8 cellular contexts compared by ENCODE assay signal in the genomic region with DNA sequence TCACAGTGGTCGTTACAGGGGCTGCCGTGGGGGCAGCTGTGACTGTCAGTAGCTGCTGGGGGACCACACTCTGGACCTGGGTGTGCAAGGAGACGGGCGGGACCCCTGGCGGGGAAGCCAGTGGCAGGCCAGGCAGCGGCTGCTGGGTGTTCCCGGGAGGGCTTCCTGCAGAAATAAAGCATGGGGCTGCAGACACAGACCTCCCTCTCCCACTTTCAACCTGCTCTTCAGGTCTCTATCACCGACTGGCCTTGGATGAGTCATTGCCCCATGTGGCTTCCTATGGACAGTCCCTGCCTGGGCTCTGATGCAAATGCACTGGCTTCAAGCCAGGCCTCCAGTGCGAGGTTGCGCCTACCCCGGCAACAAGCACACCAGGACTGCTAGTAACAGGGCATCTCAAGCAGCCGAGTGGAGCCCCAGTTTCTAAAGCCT. TPM values are rescaled to one million over a fixed set of nuclear protein-coding genes. Genes with fewer than 3 reads are reported as not detected.
DNase-seq lines count a peak whose midpoint lies in the region; ATAC-seq, FAIRE-seq and TF ChIP-seq lines count a peak whose summit lies in the region.

No MANE protein-coding gene starts in this region.

- peak; percentile 98 for FAIRE-seq in K562 (lab: Jason Lieb, UNC)

- H3K27me3 ChIP-seq in K562 (ENCODE audit: control insufficient read depth in 2 of 2, insufficient read depth in 2 of 2, low read length in 2 of 2), result no peaks in the 10 kb centered on the region

- CTCF ChIA-PET in K562 (lab: Yijun Ruan, JAX; ENCODE audit: low intra/inter-chr PET ratio), result no interaction called here

- no TSS peak for BruUV-seq in K562 (replicated peaks; lab: Mats Ljungman, UMichigan)

- no peak for TF ChIP-seq POLR2A in K562 (conservative IDR thresholded peaks at IDR 0.05)

- POLR2A ChIA-PET in K562 (lab: Yijun Ruan, JAX), result interaction anchor here (0.6 to 1.5 kb wide), 3 partner anchors 11 to 18 kb away, joined by 3 to 8 read pairs (median 3); no protein-coding TSS in a partner anchor

- peak overlapping the region in 1 of 2 experiments; percentile 92; a peak in 2 of 4 replicates for H3K9ac ChIP-seq in K562 (ENCODE audit: insufficient read depth in 1 of 2, low read depth in 2 of 2, low read length in 2 of 2)

- peaks cover 72% of the 10 kb centered on the region for H3K79me2 ChIP-seq in K562 (ENCODE audit: control insufficient read depth, insufficient read depth, low read length)

- H3K9me1 ChIP-seq in K562 (ENCODE audit: control insufficient read depth, insufficient read depth, low read length), result peaks cover 4% of the 10 kb centered on the region

- no peak for TF ChIP-seq CTCF in K562 (IDR thresholded peaks at IDR 0.05 in 2 of 3, conservative IDR thresholded peaks at IDR 0.05 in 1 of 3; ENCODE audit: insufficient read depth in 2 of 3, low read depth in 1 of 3, low read length in 3 of 3)

- 35% methylated on average over 4 of the region's 12 CpGs for WGBS in K562 (ENCODE audit: insufficient coverage, low coverage, missing lambda C conversion rate)

- no peaks in the 10 kb centered on the region for H3K9me3 ChIP-seq in K562 (replicated peaks; ENCODE audit: control insufficient read depth, insufficient read depth, low read depth, low read length)

- intact Hi-C loops in K562 (cut with micrococcal nuclease), result no loop called here

- H2AFZ ChIP-seq in K562 (ENCODE audit: low read depth, low read length), result no peak overlapping the region

- peak; percentile 55 for ATAC-seq in HG03108 (IDR thresholded peaks at IDR 0.05; ENCODE audit: unreplicated experiment)
- peak; percentile 58 for ATAC-seq in K562
- peak; percentile 25 for ATAC-seq in left lobe of liver
- no peak for ATAC-seq in HG03097 (IDR thresholded peaks at IDR 0.05; ENCODE audit: low FRiP score, unreplicated experiment)

- in situ Hi-C loops in K562 (cut with MboI), result loop anchor here (5.0 kb wide), 1 partner anchor 38 kb away; no protein-coding TSS in a partner anchor

- H3K36me3 ChIP-seq in K562 (ENCODE audit: control insufficient read depth, insufficient read depth, low read length), result peaks cover 83% of the 10 kb centered on the region; the same call in 2 of the 3 replicates

- H3K4me2 ChIP-seq in K562 (ENCODE audit: insufficient read depth, low read length), result no peak overlapping the region

- no peak overlapping the region for H3K4me3 ChIP-seq in K562

- H3K4me1 ChIP-seq in K562 (replicated peaks in 1 of 2; ENCODE audit: control insufficient read depth in 2 of 2, insufficient read depth in 2 of 2, low read length in 2 of 2), result peaks cover 56 to 89% of the 10 kb centered on the region in 2 experiments

- peak overlapping the region; percentile 45; the same call in 2 of the 3 replicates for H3K27ac ChIP-seq in K562 (ENCODE audit: extremely low read depth, low read depth, low read length)

- no peak for TF ChIP-seq RAD21 in K562 (CRISPR knock-in tag; conservative IDR thresholded peaks at IDR 0.05 in 1 of 2, IDR thresholded peaks at IDR 0.05 in 1 of 2)

- DNase-seq in activated T-cell treated with anti-CD3 and anti-CD28 coated beads for 1 hour (ENCODE audit: low read depth) (peak; percentile 39), activated T-cell treated with anti-CD3 and anti-CD28 coated beads for 4 hours (no peak), T-helper 22 cell (ENCODE audit: low read depth) (peak; percentile 41), K562 (ENCODE audit: extremely low read depth in 1 of 4, low spot score in 3 of 4) (peak in 3 of 4 experiments; percentile 48 to 88 (median 74)), left lobe of liver (ENCODE audit: low spot score) (peak; percentile 87)
- peak; percentile 39 for DNase-seq in stimulated activated CD8-positive, alpha-beta memory T cell treated with anti-CD3 and anti-CD28 coated beads, Interleukin-7, amount 100 ng/mL, for 24 hours (ENCODE audit: low read depth)

- no peak for TF ChIP-seq EP300 in K562 (IDR thresholded peaks at IDR 0.05; ENCODE audit: low read length)

- peaks cover 52% of the 10 kb centered on the region for H4K20me1 ChIP-seq in K562 (replicated peaks; ENCODE audit: control insufficient read depth, insufficient read depth, low read length)

TF ChIP-seq in K562, 482 proteins besides CTCF, POLR2A, EP300 and RAD21 (continues in another document):
- TF ChIP-seq RBM34 (IDR thresholded peaks at IDR 0.05; ENCODE audit: borderline replicate concordance, insufficient read depth, low read length) (no peak), SIN3B (IDR thresholded peaks at IDR 0.05; ENCODE audit: low read depth) (no peak), NFE2L1 (tag; IDR thresholded peaks at IDR 0.05; ENCODE audit: borderline replicate concordance, low read depth) (no peak), SMARCA4 (IDR thresholded peaks at IDR 0.05) (0 out of 2 replicates have a peak, but pooled peaks have one; percentile 34), NFIC (IDR thresholded peaks at IDR 0.05) (peak; percentile 95), MYC (IDR thresholded peaks at IDR 0.05; ENCODE audit: low read depth, low read length) (peak; percentile 57; the same call in 1 of the 2 replicates), MYC (CRISPR knock-in tag; IDR thresholded peaks at IDR 0.05; ENCODE audit: borderline replicate concordance, low read depth) (no peak), FOS (IDR thresholded peaks at IDR 0.05; ENCODE audit: extremely low read depth, insufficient read length) (peak; percentile 33), JUND (IDR thresholded peaks at IDR 0.05; ENCODE audit: borderline replicate concordance, low read depth, low read length) (peak; percentile 95), JUND (tag; IDR thresholded peaks at IDR 0.05; ENCODE audit: borderline replicate concordance, low read depth, low read length) (peak; percentile 85; the same call in 1 of the 3 replicates), DPF2 (IDR thresholded peaks at IDR 0.05) (peak; percentile 51; the same call in 1 of the 2 replicates), ARID1B (IDR thresholded peaks at IDR 0.05) (peak; percentile 32; the same call in 1 of the 2 replicates), RBFOX2 (IDR thresholded peaks at IDR 0.05; ENCODE audit: low read depth, low read length) (no peak)
- TF ChIP-seq, protein P1, sequence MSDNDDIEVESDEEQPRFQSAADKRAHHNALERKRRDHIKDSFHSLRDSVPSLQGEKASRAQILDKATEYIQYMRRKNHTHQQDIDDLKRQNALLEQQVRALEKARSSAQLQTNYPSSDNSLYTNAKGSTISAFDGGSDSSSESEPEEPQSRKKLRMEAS (CRISPR knock-in tag; IDR thresholded peaks at IDR 0.05), result peak; percentile 61
- TF ChIP-seq, protein P2, sequence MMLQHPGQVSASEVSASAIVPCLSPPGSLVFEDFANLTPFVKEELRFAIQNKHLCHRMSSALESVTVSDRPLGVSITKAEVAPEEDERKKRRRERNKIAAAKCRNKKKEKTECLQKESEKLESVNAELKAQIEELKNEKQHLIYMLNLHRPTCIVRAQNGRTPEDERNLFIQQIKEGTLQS (IDR thresholded peaks at IDR 0.05), result peak; percentile 92
- TF ChIP-seq, protein P2 (CRISPR knock-in tag; conservative IDR thresholded peaks at IDR 0.05), result no peak; the same call in 1 of the 2 replicates
- TF ChIP-seq, protein P3, sequence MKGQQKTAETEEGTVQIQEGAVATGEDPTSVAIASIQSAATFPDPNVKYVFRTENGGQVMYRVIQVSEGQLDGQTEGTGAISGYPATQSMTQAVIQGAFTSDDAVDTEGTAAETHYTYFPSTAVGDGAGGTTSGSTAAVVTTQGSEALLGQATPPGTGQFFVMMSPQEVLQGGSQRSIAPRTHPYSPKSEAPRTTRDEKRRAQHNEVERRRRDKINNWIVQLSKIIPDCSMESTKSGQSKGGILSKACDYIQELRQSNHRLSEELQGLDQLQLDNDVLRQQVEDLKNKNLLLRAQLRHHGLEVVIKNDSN (CRISPR knock-in tag; IDR thresholded peaks at IDR 0.05), result peak; percentile 67
- TF ChIP-seq, protein P4, sequence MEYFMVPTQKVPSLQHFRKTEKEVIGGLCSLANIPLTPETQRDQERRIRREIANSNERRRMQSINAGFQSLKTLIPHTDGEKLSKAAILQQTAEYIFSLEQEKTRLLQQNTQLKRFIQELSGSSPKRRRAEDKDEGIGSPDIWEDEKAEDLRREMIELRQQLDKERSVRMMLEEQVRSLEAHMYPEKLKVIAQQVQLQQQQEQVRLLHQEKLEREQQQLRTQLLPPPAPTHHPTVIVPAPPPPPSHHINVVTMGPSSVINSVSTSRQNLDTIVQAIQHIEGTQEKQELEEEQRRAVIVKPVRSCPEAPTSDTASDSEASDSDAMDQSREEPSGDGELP (CRISPR knock-in tag; IDR thresholded peaks at IDR 0.05; ENCODE audit: borderline replicate concordance), result peak; percentile 70; the same call in 1 of the 2 replicates

RNA-seq across cellular contexts. Expression of a gene that starts 17.2 kb away (rescaled TPM):
- total RNA-seq in K562 (2011; cell fraction: chromatin; rRNA removed; ENCODE audit: low replicate concordance), result 392 and 1,233 TPM in 2 replicates
- 729 and 820 TPM in 2 replicates for total RNA-seq in K562 (2011; cell fraction: nucleolus; rRNA removed)
- total RNA-seq in K562 (2011; cell fraction: nucleoplasm; rRNA removed), result 484 and 520 TPM in 2 replicates
- total RNA-seq in K562 (2014; rRNA removed), result 69.4 and 80.7 TPM in 2 replicates
- total RNA-seq in K562 (2014; rRNA removed; fragmentation: Illumina TruSeq; extraction: Trizol), result 28.6 and 31.2 TPM in 2 replicates
- 69.5 and 69.7 TPM in 2 replicates for total RNA-seq in K562 (2015; rRNA removed; fragmentation: Illumina TruSeq; extraction: Trizol)
- 134 and 169 TPM in 2 replicates for total RNA-seq in K562 (2021)
- 35.6 and 140 TPM in 2 replicates for polyA plus RNA-seq in K562 (2011; rRNA removed)
- 54.3 and 84.0 TPM in 2 replicates for polyA plus RNA-seq in K562 (2011; cell fraction: cytosol; rRNA removed)
- polyA plus RNA-seq in K562 (2011; cell fraction: nucleus; rRNA removed), result 590 and 682 TPM in 2 replicates
- 162 and 169 TPM in 2 replicates for polyA plus RNA-seq in K562 (2012)
- polyA plus RNA-seq in K562 (2014; fragmentation: Illumina TruSeq; extraction: Trizol), result 98.4 and 117 TPM in 2 replicates
- 1 to 10 TPM; 1.6 to 1.7 TPM for polyA plus RNA-seq in K562 (2014; fragmentation: Nextera tagmentation; extraction: Ambion mirVana)
- 90.3 and 91.1 TPM in 2 replicates for polyA plus RNA-seq in K562 (2014; rRNA removed)
- 33.6 and 42.1 TPM in 2 replicates for polyA minus RNA-seq in K562 (2011; rRNA and poly(A)+ RNA removed)
- 133 and 177 TPM in 2 replicates for polyA minus RNA-seq in K562 (2011; cell fraction: cytosol; rRNA and poly(A)+ RNA removed)
- 150 and 229 TPM in 2 replicates for polyA minus RNA-seq in K562 (2011; cell fraction: nucleus; rRNA and poly(A)+ RNA removed)
- 220 TPM for total RNA-seq in left lobe of liver
